13 cellular contexts compared by ENCODE assay signal in the genomic region with DNA sequence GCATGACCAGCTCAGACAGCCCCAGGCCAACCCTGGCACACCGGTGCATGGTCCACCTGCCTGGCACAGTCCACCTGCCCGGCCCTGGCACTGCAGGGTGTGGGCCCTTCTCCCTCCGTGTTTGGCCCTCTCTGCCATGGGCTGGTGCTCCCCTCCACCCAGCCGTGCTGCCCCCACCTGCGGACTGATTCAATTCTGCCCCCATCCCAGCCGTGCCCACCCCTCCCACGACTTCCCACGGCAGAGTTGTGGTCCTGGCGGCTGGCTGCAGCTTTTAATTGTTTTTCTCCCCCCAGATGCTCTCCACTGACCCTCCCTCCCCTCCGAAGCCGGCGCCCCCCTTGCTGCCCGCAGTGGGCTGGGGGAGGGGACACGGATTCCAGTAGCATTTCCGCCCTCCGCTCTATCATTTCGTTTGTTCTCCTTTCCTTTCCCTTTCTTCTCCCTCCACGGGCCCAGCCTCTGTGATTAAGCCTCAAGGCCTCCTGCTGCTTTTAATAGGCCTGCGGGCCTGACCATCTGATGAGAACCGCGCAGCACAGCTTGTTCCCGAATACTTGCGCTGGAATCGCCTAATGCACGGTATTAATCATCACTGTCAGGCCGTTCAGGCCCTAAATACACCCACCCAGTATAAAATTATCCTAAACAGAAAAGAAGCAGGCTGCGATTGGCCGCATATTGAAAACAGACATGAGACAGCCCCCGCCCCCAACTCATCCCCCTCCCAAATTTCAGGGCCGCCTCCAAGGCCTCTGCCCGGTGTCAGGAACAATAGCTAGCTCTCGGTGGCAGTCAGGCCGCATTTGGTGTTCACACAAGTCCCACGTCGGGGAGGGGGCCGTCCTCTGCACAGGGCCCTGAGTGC.
DNase-seq lines count a peak whose midpoint lies in the region; ATAC-seq and TF ChIP-seq lines count a peak whose summit lies in the region.
"Had no signal": no experiment of that assay in that cellular context is flagged by ENCODE, and none has a peak within 500 bp of the region (broad histone marks: within the 10 kb centered on the region; RNA-seq: fewer than 3 reads in every experiment).

No MANE protein-coding gene starts in this region.

- no peaks in the 10 kb centered on the region for H3K36me3 ChIP-seq in HEK293 (ENCODE audit: control insufficient read depth in 2 of 2, insufficient read depth in 1 of 2, low read length in 2 of 2)
- H3K36me3 ChIP-seq: neutrophil had no signal

- TF ChIP-seq CTCF in HEK293 (tag by site-specific recombination; IDR thresholded peaks at IDR 0.05) = no peak

- peaks cover 16% of the 10 kb centered on the region for H3K4me1 ChIP-seq in HEK293 (ENCODE audit: control insufficient read depth, insufficient read depth, low read length)

- no peaks in the 10 kb centered on the region for H3K4me1 Mint-ChIP-seq in activated T-helper 17 cell treated with anti-CD3 and anti-CD28 coated beads, Interleukin-2, amount 50 U/mL, for 72 hours
- H3K4me1 Mint-ChIP-seq: activated B cell treated with CpG ODN at 0.5 μM for 24 hours; stimulated activated memory B cell treated with anti-CD40 and anti-IgM and Interleukin-4, amounts not matched to agents 10 μg/mL and 1 μg/mL and 100 μg/mL, for 72 hours had no signal

- POLR2A ChIA-PET in HEK293 (lab: Yijun Ruan, JAX) = interaction anchor here (0.6 to 0.7 kb wide), 2 partner anchors 292 to 315 kb away, joined by 6 to 9 read pairs; no protein-coding TSS in a partner anchor

- no peak overlapping the region for H3K27ac Mint-ChIP-seq in activated T-helper 17 cell treated with anti-CD3 and anti-CD28 coated beads, Interleukin-2, amount 50 U/mL, for 72 hours
- H3K27ac Mint-ChIP-seq: activated B cell treated with CpG ODN at 0.5 μM for 24 hours; stimulated activated memory B cell treated with anti-CD40 and anti-IgM and Interleukin-4, amounts not matched to agents 10 μg/mL and 1 μg/mL and 100 μg/mL, for 72 hours had no signal

- no peaks in the 10 kb centered on the region for H3K36me3 Mint-ChIP-seq in activated T-helper 17 cell treated with anti-CD3 and anti-CD28 coated beads, Interleukin-2, amount 50 U/mL, for 72 hours (ENCODE audit: low read depth)
- H3K36me3 Mint-ChIP-seq: stimulated activated memory B cell treated with anti-CD40 and anti-IgM and Interleukin-4, amounts not matched to agents 10 μg/mL and 1 μg/mL and 100 μg/mL, for 72 hours had no signal

- no peaks in the 10 kb centered on the region for H3K9me3 ChIP-seq in HEK293 (ENCODE audit: control insufficient read depth, insufficient read depth, low read depth, low read length)
- H3K9me3 ChIP-seq: neutrophil had no signal

- no peak overlapping the region for H3K4me3 ChIP-seq in HEK293 (ENCODE audit: low read depth, low read length)

- H3K9me3 Mint-ChIP-seq in activated T-helper 17 cell treated with anti-CD3 and anti-CD28 coated beads, Interleukin-2, amount 50 U/mL, for 72 hours = no peaks in the 10 kb centered on the region
- H3K9me3 Mint-ChIP-seq: activated B cell treated with CpG ODN at 0.5 μM for 24 hours had no signal

- CTCF ChIA-PET in HEK293 (lab: Yijun Ruan, JAX) = interaction anchor here (0.7 to 0.8 kb wide), 3 partner anchors 11 to 58 kb away, joined by 3 to 4 read pairs (median 4); no protein-coding TSS in a partner anchor

- no peak overlapping the region for H3K4me3 Mint-ChIP-seq in activated T-helper 17 cell treated with anti-CD3 and anti-CD28 coated beads, Interleukin-2, amount 50 U/mL, for 72 hours
- H3K4me3 Mint-ChIP-seq: activated B cell treated with CpG ODN at 0.5 μM for 24 hours; stimulated activated memory B cell treated with anti-CD40 and anti-IgM and Interleukin-4, amounts not matched to agents 10 μg/mL and 1 μg/mL and 100 μg/mL, for 72 hours had no signal

- peak; percentile 27 for DNase-seq in brain pericyte (ENCODE audit: low read depth, low spot score)
- DNase-seq in left colon = peak in 1 of 2 donors; percentile 59
- no peak for DNase-seq in substantia nigra (lab: John Stamatoyannopoulos, UW)
- DNase-seq: activated B cell treated with CpG ODN at 0.5 μM for 24 hours, cortex of kidney, NCI-H1092 had no signal

- intact Hi-C loops in left colon (cut with DNase I, micrococcal nuclease) = no loop called here

- ATAC-seq in left colon (peak; percentile 22), GM21528 (IDR thresholded peaks at IDR 0.05; ENCODE audit: low FRiP score, unreplicated experiment) (no peak), GM19324 (IDR thresholded peaks at IDR 0.05; ENCODE audit: low FRiP score, unreplicated experiment) (no peak), GM19452 (IDR thresholded peaks at IDR 0.05; ENCODE audit: unreplicated experiment) (no peak)
- ATAC-seq in activated T-helper 17 cell treated with anti-CD3 and anti-CD28 coated beads, Interleukin-2, amount 50 U/mL, for 72 hours (replicated peaks) = no peak
- ATAC-seq: stimulated activated memory B cell treated with anti-CD40 and anti-IgM and Interleukin-4, amounts not matched to agents 10 μg/mL and 1 μg/mL and 100 μg/mL, for 72 hours had no signal

- H3K27ac ChIP-seq in HEK293 (ENCODE audit: extremely low read depth, low read depth, low read length) (peak overlapping the region; percentile 96), substantia nigra (ENCODE audit: low read depth, low read length, poor library complexity, severe bottlenecking) (peak overlapping the region; percentile 7)
- H3K27ac ChIP-seq: neutrophil had no signal

- H3K27me3 Mint-ChIP-seq in activated T-helper 17 cell treated with anti-CD3 and anti-CD28 coated beads, Interleukin-2, amount 50 U/mL, for 72 hours = peaks cover 3% of the 10 kb centered on the region

TF ChIP-seq in HEK293, 187 proteins besides CTCF, POLR2A, EP300 and RAD21 (continues in another document):
- no peak for TF ChIP-seq ZNF354C (tag by site-specific recombination; IDR thresholded peaks at IDR 0.05; ENCODE audit: borderline replicate concordance, low read depth)
- no peak for TF ChIP-seq ZNF175 (tag by site-specific recombination; IDR thresholded peaks at IDR 0.05)
- peak; percentile 94 for TF ChIP-seq ZNF423 (tag by site-specific recombination; IDR thresholded peaks at IDR 0.05)
- TF ChIP-seq SP2 (tag by site-specific recombination; IDR thresholded peaks at IDR 0.05) = no peak; the same call in none of the 2 replicates
- no peak for TF ChIP-seq ZNF624 (tag by site-specific recombination; IDR thresholded peaks at IDR 0.05)
- no peak for TF ChIP-seq ZSCAN23 (tag by site-specific recombination; IDR thresholded peaks at IDR 0.05)
- no peak for TF ChIP-seq SETDB1 (IDR thresholded peaks at IDR 0.05; ENCODE audit: insufficient read length, low read length)
- peak; percentile 92 for TF ChIP-seq FEZF1 (tag by site-specific recombination; IDR thresholded peaks at IDR 0.05)
- TF ChIP-seq, protein P1, sequence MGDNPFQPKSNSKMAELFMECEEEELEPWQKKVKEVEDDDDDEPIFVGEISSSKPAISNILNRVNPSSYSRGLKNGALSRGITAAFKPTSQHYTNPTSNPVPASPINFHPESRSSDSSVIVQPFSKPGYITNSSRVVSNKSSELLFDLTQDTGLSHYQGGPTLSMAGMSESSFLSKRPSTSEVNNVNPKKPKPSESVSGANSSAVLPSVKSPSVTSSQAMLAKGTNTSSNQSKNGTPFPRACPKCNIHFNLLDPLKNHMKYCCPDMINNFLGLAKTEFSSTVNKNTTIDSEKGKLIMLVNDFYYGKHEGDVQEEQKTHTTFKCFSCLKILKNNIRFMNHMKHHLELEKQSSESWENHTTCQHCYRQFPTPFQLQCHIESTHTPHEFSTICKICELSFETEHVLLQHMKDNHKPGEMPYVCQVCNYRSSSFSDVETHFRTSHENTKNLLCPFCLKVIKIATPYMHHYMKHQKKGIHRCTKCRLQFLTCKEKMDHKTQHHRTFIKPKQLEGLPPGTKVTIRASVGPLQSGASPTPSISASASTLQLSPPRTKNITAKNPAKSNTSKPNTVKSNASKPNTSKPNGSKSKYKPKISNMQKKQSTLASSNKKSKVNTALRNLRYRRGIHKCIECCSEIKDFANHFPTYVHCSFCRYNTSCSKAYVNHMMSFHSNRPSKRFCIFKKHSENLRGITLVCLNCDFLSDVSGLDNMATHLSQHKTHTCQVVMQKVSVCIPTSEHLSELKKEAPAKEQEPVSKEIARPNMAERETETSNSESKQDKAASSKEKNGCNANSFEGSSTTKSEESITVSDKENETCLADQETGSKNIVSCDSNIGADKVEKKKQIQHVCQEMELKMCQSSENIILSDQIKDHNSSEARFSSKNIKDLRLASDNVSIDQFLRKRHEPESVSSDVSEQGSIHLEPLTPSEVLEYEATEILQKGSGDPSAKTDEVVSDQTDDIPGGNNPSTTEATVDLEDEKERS (tag by site-specific recombination; IDR thresholded peaks at IDR 0.05) = no peak
- TF ChIP-seq ZBTB10 (tag by site-specific recombination; IDR thresholded peaks at IDR 0.05) = no peak
- TF ChIP-seq ZNF510 (tag by site-specific recombination; IDR thresholded peaks at IDR 0.05; ENCODE audit: insufficient replicate concordance) = no peak
- TF ChIP-seq ZNF549 (tag by site-specific recombination; IDR thresholded peaks at IDR 0.05) = no peak
- peak; percentile 59 for TF ChIP-seq KLF10 (tag by site-specific recombination; IDR thresholded peaks at IDR 0.05)
